ENCODE assay signal across 1 cellular context in genomic region chr14:105817971-105818711, GRCh38.
TF ChIP-seq lines count a peak whose summit lies in the region.

No MANE protein-coding gene starts in this region.

TF ChIP-seq in GM12878, 131 proteins besides CTCF, POLR2A, EP300 and RAD21 (continued from another document):
- TF ChIP-seq, protein P1, sequence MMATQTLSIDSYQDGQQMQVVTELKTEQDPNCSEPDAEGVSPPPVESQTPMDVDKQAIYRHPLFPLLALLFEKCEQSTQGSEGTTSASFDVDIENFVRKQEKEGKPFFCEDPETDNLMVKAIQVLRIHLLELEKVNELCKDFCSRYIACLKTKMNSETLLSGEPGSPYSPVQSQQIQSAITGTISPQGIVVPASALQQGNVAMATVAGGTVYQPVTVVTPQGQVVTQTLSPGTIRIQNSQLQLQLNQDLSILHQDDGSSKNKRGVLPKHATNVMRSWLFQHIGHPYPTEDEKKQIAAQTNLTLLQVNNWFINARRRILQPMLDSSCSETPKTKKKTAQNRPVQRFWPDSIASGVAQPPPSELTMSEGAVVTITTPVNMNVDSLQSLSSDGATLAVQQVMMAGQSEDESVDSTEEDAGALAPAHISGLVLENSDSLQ (IDR thresholded peaks at IDR 0.05): peak; percentile 25; the same call in 1 of the 2 replicates
- peak; percentile 62; the same call in 1 of the 2 replicates for TF ChIP-seq PAX5 (IDR thresholded peaks at IDR 0.05; ENCODE audit: borderline replicate concordance, low read depth, low read length)
- TF ChIP-seq GATAD2B (conservative IDR thresholded peaks at IDR 0.05; ENCODE audit: low read depth): 0 out of 2 replicates have a peak, but pooled peaks have one; percentile 49
- peak; percentile 66; the same call in 1 of the 2 replicates for TF ChIP-seq RELB (IDR thresholded peaks at IDR 0.05; ENCODE audit: low read depth)
- peak; percentile 59 to 65; a peak in 2 of 4 replicates for TF ChIP-seq IKZF2 (IDR thresholded peaks at IDR 0.05)
- peak; percentile 17 for TF ChIP-seq SP1 (IDR thresholded peaks at IDR 0.05; ENCODE audit: low read depth, low read length)
- no peak for TF ChIP-seq KLF5 (IDR thresholded peaks at IDR 0.05; ENCODE audit: partially characterized antibody)
- TF ChIP-seq, protein P2, sequence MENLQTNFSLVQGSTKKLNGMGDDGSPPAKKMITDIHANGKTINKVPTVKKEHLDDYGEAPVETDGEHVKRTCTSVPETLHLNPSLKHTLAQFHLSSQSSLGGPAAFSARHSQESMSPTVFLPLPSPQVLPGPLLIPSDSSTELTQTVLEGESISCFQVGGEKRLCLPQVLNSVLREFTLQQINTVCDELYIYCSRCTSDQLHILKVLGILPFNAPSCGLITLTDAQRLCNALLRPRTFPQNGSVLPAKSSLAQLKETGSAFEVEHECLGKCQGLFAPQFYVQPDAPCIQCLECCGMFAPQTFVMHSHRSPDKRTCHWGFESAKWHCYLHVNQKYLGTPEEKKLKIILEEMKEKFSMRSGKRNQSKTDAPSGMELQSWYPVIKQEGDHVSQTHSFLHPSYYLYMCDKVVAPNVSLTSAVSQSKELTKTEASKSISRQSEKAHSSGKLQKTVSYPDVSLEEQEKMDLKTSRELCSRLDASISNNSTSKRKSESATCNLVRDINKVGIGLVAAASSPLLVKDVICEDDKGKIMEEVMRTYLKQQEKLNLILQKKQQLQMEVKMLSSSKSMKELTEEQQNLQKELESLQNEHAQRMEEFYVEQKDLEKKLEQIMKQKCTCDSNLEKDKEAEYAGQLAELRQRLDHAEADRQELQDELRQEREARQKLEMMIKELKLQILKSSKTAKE (IDR thresholded peaks at IDR 0.05; ENCODE audit: low read depth, poor library complexity, severe bottlenecking): peak; percentile 56
- TF ChIP-seq ATF7 (IDR thresholded peaks at IDR 0.05; ENCODE audit: low read depth): peak; percentile 48; the same call in 1 of the 2 replicates
- no peak for TF ChIP-seq YBX1 (IDR thresholded peaks at IDR 0.05)
- peak; percentile 86 for TF ChIP-seq MEF2B (IDR thresholded peaks at IDR 0.05; ENCODE audit: partially characterized antibody, poor library complexity, severe bottlenecking)
- peak; percentile 80 for TF ChIP-seq IKZF1 (conservative IDR thresholded peaks at IDR 0.05)
- TF ChIP-seq, protein P3, sequence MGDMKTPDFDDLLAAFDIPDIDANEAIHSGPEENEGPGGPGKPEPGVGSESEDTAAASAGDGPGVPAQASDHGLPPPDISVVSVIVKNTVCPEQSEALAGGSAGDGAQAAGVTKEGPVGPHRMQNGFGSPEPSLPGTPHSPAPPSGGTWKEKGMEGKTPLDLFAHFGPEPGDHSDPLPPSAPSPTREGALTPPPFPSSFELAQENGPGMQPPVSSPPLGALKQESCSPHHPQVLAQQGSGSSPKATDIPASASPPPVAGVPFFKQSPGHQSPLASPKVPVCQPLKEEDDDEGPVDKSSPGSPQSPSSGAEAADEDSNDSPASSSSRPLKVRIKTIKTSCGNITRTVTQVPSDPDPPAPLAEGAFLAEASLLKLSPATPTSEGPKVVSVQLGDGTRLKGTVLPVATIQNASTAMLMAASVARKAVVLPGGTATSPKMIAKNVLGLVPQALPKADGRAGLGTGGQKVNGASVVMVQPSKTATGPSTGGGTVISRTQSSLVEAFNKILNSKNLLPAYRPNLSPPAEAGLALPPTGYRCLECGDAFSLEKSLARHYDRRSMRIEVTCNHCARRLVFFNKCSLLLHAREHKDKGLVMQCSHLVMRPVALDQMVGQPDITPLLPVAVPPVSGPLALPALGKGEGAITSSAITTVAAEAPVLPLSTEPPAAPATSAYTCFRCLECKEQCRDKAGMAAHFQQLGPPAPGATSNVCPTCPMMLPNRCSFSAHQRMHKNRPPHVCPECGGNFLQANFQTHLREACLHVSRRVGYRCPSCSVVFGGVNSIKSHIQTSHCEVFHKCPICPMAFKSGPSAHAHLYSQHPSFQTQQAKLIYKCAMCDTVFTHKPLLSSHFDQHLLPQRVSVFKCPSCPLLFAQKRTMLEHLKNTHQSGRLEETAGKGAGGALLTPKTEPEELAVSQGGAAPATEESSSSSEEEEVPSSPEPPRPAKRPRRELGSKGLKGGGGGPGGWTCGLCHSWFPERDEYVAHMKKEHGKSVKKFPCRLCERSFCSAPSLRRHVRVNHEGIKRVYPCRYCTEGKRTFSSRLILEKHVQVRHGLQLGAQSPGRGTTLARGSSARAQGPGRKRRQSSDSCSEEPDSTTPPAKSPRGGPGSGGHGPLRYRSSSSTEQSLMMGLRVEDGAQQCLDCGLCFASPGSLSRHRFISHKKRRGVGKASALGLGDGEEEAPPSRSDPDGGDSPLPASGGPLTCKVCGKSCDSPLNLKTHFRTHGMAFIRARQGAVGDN (IDR thresholded peaks at IDR 0.05): peak; percentile 81
- TF ChIP-seq DPF2 (IDR thresholded peaks at IDR 0.05): peak; percentile 69; the same call in 1 of the 2 replicates
- peak; percentile 90; the same call in 1 of the 2 replicates for TF ChIP-seq SPI1 (IDR thresholded peaks at IDR 0.05; ENCODE audit: borderline replicate concordance, insufficient read depth, low read depth, low read length)
- no peak for TF ChIP-seq CREB1 (IDR thresholded peaks at IDR 0.05; ENCODE audit: low read depth)
- TF ChIP-seq TCF12 (IDR thresholded peaks at IDR 0.05; ENCODE audit: low read depth, low read length): peak; percentile 48; the same call in 1 of the 2 replicates
- peak; percentile 46 for TF ChIP-seq NR2F1 (conservative IDR thresholded peaks at IDR 0.05)
- TF ChIP-seq MTA2 (IDR thresholded peaks at IDR 0.05; ENCODE audit: low read depth): peak; percentile 62; the same call in 1 of the 2 replicates
- peak; percentile 42 to 75; a peak in 3 of 4 replicates for TF ChIP-seq BHLHE40 (IDR thresholded peaks at IDR 0.05; ENCODE audit: borderline replicate concordance in 1 of 2, low read depth in 2 of 2, low read length in 1 of 2)
- TF ChIP-seq MTA3 (IDR thresholded peaks at IDR 0.05; ENCODE audit: borderline replicate concordance, low read length): no peak
- peak; percentile 38; the same call in 1 of the 2 replicates for TF ChIP-seq BACH1 (IDR thresholded peaks at IDR 0.05; ENCODE audit: borderline replicate concordance)
